Comparison of ENCODE assay signal across 8 cellular contexts in genomic region chr16:69613283-69614154, GRCh38. TPM values are rescaled to one million over a fixed set of nuclear protein-coding genes. Genes with fewer than 3 reads are reported as not detected.
A peak's percentile ranks its signal among the peaks of the same experiment; 100 is the strongest.
DNase-seq lines count a peak whose midpoint lies in the region; ATAC-seq, FAIRE-seq and TF ChIP-seq lines count a peak whose summit lies in the region.

No MANE protein-coding gene starts in this region.

- H3K27ac Mint-ChIP-seq in mesothelial cell of epicardium, result peak overlapping the region; percentile 64

- H3K27me3 Mint-ChIP-seq in mesothelial cell of epicardium (ENCODE audit: low read depth), result no peaks in the 10 kb centered on the region

- H3K36me3 Mint-ChIP-seq in mesothelial cell of epicardium, result peaks cover 3% of the 10 kb centered on the region

- H3K36me3 ChIP-seq in body of pancreas (replicated peaks in 1 of 2; ENCODE audit: insufficient read depth in 1 of 2, low read depth in 2 of 2), result no peaks in the 10 kb centered on the region
- H3K36me3 ChIP-seq in brain microvascular endothelial cell (replicated peaks), result no peaks in the 10 kb centered on the region

- intact Hi-C loops in body of pancreas (cut with DNase I), result no loop called here

- no peak for FAIRE-seq in D721Med (lab: Jason Lieb, UNC)

- no peak for TF ChIP-seq POLR2A in body of pancreas (IDR thresholded peaks at IDR 0.05)

- WGBS in body of pancreas, 2 donors, result 66 to 71% methylated on average over 2 of the region's 2 CpGs

- H3K9me3 ChIP-seq in body of pancreas, result no peaks in the 10 kb centered on the region

- H3K4me1 Mint-ChIP-seq in mesothelial cell of epicardium, result peaks cover 49% of the 10 kb centered on the region

- H3K9me3 Mint-ChIP-seq in mesothelial cell of epicardium, result no peaks in the 10 kb centered on the region

- H3K27me3 ChIP-seq in body of pancreas, result no peaks in the 10 kb centered on the region
- no peaks in the 10 kb centered on the region for H3K27me3 ChIP-seq in brain microvascular endothelial cell (replicated peaks)

- ATAC-seq in HG03108 (IDR thresholded peaks at IDR 0.05; ENCODE audit: unreplicated experiment) (peak; percentile 64), body of pancreas (peak; percentile 73)

- peaks cover 24% of the 10 kb centered on the region for H3K4me1 ChIP-seq in body of pancreas

- no peak overlapping the region for H3K4me3 Mint-ChIP-seq in mesothelial cell of epicardium

- no peak overlapping the region for H3K4me3 ChIP-seq in body of pancreas
- H3K4me3 ChIP-seq in brain microvascular endothelial cell (ENCODE audit: low read depth, low read length), result no peak overlapping the region

- peak; percentile 11 for DNase-seq in DMS53 treated with DMSO at 0.1 percent for 48 hours (lab: John Stamatoyannopoulos, UW; ENCODE audit: unreplicated experiment)
- DNase-seq in body of pancreas, result peak in 2 of 4 donors; percentile 21 to 33
- DNase-seq in mesothelial cell of epicardium (ENCODE audit: low spot score in 2 of 2, unreplicated experiment in 2 of 2), result no peak
- DNase-seq in brain microvascular endothelial cell, result no peak
- DNase-seq in ecto neural progenitor cell (ENCODE audit: low spot score), result no peak
- no peak for DNase-seq in NCI-H1417 treated with DMSO at 0.1 percent for 48 hours (lab: John Stamatoyannopoulos, UW)
- DNase-seq in D721Med (ENCODE audit: insufficient read length, low spot score), result no peak

- TF ChIP-seq CTCF in body of pancreas (IDR thresholded peaks at IDR 0.05), result no peak
- no peak for TF ChIP-seq CTCF in mesothelial cell of epicardium (IDR thresholded peaks at IDR 0.05; ENCODE audit: unreplicated experiment)
- no peak for TF ChIP-seq CTCF in brain microvascular endothelial cell (IDR thresholded peaks at IDR 0.05; ENCODE audit: low read depth, low read length, missing control alignments)
- no peak for TF ChIP-seq CTCF in D721Med (IDR thresholded peaks at IDR 0.05; ENCODE audit: insufficient read depth, missing control alignments)

- in situ Hi-C loops in brain microvascular endothelial cell (cut with HindIII; ENCODE audit: low pct_ligation_motif_present, low sequenced_read_pairs), result no loop called here

- H3K27ac ChIP-seq in body of pancreas, result peak overlapping the region; percentile 35 to 77 (median 62)
- H3K27ac ChIP-seq in brain microvascular endothelial cell, result no peak overlapping the region

RNA-seq across cellular contexts. Expression of gene NFAT5, which starts 47.8 kb away (rescaled TPM):
- total RNA-seq in body of pancreas (10 to 100 TPM; 38.1 to 38.9 TPM), mesothelial cell of epicardium (82.7 to 92.5 TPM (median 90.6 TPM) in 3 replicates)
